In the genomic region with DNA sequence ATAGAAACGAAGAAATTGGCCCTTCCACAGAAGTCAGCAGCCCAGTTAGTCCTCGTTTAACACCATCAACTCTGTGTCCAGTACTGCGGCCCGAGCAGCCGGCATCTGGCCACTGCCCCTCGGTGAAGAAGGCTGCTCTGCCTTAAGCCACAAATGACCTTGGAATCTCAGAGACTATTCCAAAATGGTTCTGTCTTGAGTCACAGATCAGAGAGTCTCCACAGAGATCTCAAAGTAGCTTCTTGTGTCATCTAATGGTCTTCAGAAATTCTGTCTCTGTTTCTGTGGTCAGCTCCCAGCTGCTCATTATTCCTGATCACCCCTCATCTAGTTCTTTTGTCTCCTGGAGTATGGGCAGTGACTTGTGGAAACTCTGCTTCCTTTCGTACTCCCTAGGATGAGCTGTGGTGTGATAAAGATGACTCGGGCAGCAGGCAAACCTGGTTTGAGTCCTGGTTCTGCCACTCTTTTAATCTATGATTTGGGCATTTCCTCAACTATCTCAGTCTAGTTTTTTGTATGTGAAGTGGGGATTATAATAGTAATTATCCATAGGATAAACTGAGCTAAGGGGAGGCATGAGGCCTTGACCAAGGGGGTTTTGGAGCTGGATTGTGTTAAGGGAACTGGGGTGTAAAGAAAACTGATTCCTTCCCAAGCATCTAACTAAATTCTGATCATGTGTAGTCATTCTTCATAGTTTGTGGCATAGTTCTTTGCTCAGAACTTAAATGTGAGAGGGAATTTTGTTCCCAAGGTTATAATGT, we compare ENCODE assay signal across 2 cellular contexts.
TF ChIP-seq lines count a peak whose summit lies in the region.

No MANE protein-coding gene starts in this region.

TF ChIP-seq in liver, 16 proteins besides CTCF, POLR2A, EP300 and RAD21 (continued from another document):
- TF ChIP-seq REST (IDR thresholded peaks at IDR 0.05) (no peak), JUND (IDR thresholded peaks at IDR 0.05) (no peak), EGR1 (IDR thresholded peaks at IDR 0.05; ENCODE audit: low read depth in 2 of 2) (no peak), ATF3 (IDR thresholded peaks at IDR 0.05) (no peak), MAX (IDR thresholded peaks at IDR 0.05) (no peak), ZBTB33 (IDR thresholded peaks at IDR 0.05) (no peak), HNF4G (IDR thresholded peaks at IDR 0.05) (no peak), FOXA1 (IDR thresholded peaks at IDR 0.05) (no peak), HNF4A (conservative IDR thresholded peaks at IDR 0.05) (no peak), YY1 (IDR thresholded peaks at IDR 0.05) (no peak), RXRA (IDR thresholded peaks at IDR 0.05) (no peak), TAF1 (conservative IDR thresholded peaks at IDR 0.05) (no peak), NR2F2 (IDR thresholded peaks at IDR 0.05) (no peak), GABPA (IDR thresholded peaks at IDR 0.05 in 1 of 2, conservative IDR thresholded peaks at IDR 0.05 in 1 of 2) (no peak)

TF ChIP-seq in HepG2, 621 proteins besides CTCF, POLR2A, EP300 and RAD21 (continued from another document):
- TF ChIP-seq IRF9 (CRISPR knock-in tag; IDR thresholded peaks at IDR 0.05; ENCODE audit: borderline replicate concordance) (no peak), JUN (CRISPR knock-in tag; IDR thresholded peaks at IDR 0.05) (no peak), PBX2 (CRISPR knock-in tag; IDR thresholded peaks at IDR 0.05) (no peak), YY1 (IDR thresholded peaks at IDR 0.05; ENCODE audit: insufficient read depth, insufficient replicate concordance, low read depth, low read length) (no peak), CEBPB (IDR thresholded peaks at IDR 0.05; ENCODE audit: borderline replicate concordance, low read depth, low read length) (no peak), ZNF18 (CRISPR knock-in tag; IDR thresholded peaks at IDR 0.05; ENCODE audit: insufficient replicate concordance) (no peak), ZNF101 (CRISPR knock-in tag; IDR thresholded peaks at IDR 0.05; ENCODE audit: borderline replicate concordance, low read depth) (no peak), KDM5A (IDR thresholded peaks at IDR 0.05; ENCODE audit: borderline replicate concordance, low read length) (no peak), CHCHD3 (CRISPR knock-in tag; IDR thresholded peaks at IDR 0.05) (no peak), PRDM10 (CRISPR knock-in tag; IDR thresholded peaks at IDR 0.05; ENCODE audit: low read depth) (no peak), ZNF143 (CRISPR knock-in tag; IDR thresholded peaks at IDR 0.05) (no peak), ZNF616 (CRISPR knock-in tag; IDR thresholded peaks at IDR 0.05; ENCODE audit: low read depth) (no peak), ATF7-NPFF (CRISPR knock-in tag; IDR thresholded peaks at IDR 0.05; ENCODE audit: low read depth) (no peak), NR3C1 (CRISPR knock-in tag; IDR thresholded peaks at IDR 0.05) (no peak), NFYC (CRISPR knock-in tag; IDR thresholded peaks at IDR 0.05) (no peak), THRA (CRISPR knock-in tag; IDR thresholded peaks at IDR 0.05; ENCODE audit: borderline replicate concordance) (no peak)
- TF ChIP-seq, protein P1, sequence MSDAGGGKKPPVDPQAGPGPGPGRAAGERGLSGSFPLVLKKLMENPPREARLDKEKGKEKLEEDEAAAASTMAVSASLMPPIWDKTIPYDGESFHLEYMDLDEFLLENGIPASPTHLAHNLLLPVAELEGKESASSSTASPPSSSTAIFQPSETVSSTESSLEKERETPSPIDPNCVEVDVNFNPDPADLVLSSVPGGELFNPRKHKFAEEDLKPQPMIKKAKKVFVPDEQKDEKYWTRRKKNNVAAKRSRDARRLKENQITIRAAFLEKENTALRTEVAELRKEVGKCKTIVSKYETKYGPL (CRISPR knock-in tag; IDR thresholded peaks at IDR 0.05), result no peak
